17 cellular contexts compared by ENCODE assay signal in the genomic region with DNA sequence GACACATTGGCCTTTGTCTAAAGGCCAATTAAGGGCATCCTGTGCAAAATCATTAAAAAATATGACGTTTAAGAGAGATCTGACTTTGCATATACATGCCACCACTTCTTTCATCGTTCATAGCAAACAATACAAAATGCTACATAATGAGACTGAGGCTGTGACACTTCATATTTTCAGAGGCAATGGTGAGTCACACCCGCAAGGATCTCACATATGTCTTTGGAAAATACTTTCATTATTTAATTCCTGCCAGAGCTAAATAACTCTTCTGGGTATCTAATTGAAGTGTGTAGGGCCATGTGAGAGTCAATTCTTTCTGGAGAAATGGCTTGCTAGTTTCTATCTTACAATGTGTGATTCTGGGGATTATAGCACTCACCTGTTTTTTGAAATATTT.
"Had no signal": no experiment of that assay in that cellular context is flagged by ENCODE, and none has a peak within 500 bp of the region (broad histone marks: within the 10 kb centered on the region; RNA-seq: fewer than 3 reads in every experiment).

No MANE protein-coding gene starts in this region.

- H3K4me1 Mint-ChIP-seq: naive B cell had no signal

- H3K36me3 Mint-ChIP-seq: naive B cell had no signal

- H3K27ac Mint-ChIP-seq: naive B cell had no signal

- H3K9me3 ChIP-seq: body of pancreas, left lung had no signal

- H3K4me3 Mint-ChIP-seq: naive B cell had no signal

- H3K9me3 Mint-ChIP-seq: activated T-cell treated with anti-CD3 and anti-CD28 coated beads, Interleukin-2, amount 50 U/mL, for 4 hours; naive B cell had no signal

- H3K27me3 ChIP-seq: body of pancreas, left lung had no signal

- H3K27ac ChIP-seq: body of pancreas, coronary artery, left lung had no signal

- H3K27me3 Mint-ChIP-seq: naive B cell had no signal

- H3K4me1 ChIP-seq: body of pancreas, left lung had no signal

- H3K36me3 ChIP-seq: left lung had no signal

- DNase-seq: activated CD4-positive, alpha-beta T cell treated with anti-CD3 and anti-CD28 coated beads for 4 hours; activated gamma-delta T cell treated with Interleukin-2 at 50 U/mL for 16 hours; activated T-cell treated with anti-CD3 and anti-CD28 coated beads, Interleukin-2, amount 50 U/mL, for 4 hours; amygdala; body of pancreas; central memory CD4-positive, alpha-beta T cell; foreskin fibroblast; glutamatergic neuron; hypothalamus; kidney; left lung; mammary epithelial cell; naive B cell; posterior cingulate gyrus; retina; SHP77 had no signal

- H3K4me3 ChIP-seq: body of pancreas, coronary artery, left lung had no signal
